ENCODE assay signal across 8 cellular contexts in the genomic region with DNA sequence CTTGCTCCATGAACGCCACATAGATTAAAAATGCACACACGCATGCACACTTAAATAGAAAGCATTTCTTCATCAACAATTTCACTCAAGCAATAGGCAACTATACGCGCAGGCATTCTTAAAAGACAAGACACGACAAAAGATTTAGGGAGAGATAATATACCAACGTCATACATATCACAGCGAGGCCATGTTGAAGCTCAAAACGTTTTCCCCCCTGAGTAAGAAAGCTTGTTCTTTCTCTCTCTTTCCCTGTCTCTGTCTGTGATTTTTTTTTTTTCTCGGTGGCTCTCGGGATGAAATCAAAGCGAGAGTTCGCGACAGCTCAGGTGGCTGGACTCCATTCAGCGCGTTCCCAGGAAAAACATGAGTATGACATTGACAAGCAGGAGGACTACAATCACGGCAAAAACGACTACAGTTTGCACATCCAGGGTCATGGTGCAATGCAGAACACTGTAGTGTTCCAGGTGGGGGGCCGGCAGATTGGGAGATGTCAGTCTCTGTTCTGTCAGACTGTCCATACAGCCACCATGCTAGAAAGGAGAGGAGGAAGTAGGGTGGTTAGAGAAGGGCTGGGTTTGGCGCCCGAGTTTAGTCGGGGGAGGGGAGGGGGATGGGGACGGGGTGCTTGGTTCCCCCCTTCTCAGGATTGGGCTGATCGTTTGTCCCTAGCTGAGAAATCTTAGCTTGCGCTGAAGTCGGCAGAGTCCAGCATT. TPM values are rescaled to one million over a fixed set of nuclear protein-coding genes. Genes with fewer than 3 reads are reported as not detected.
DNase-seq lines count a peak whose midpoint lies in the region; ATAC-seq, FAIRE-seq and TF ChIP-seq lines count a peak whose summit lies in the region.

No MANE protein-coding gene starts in this region.

- no TSS peak for BruUV-seq in IMR-90 (replicated peaks; lab: Mats Ljungman, UMichigan)
- BruUV-seq in endothelial cell of umbilical vein (replicated peaks; lab: Mats Ljungman, UMichigan), result no TSS peak

- H3K27me3 Mint-ChIP-seq in nephron (ENCODE audit: low read depth), result no peaks in the 10 kb centered on the region

- intact Hi-C loops in IMR-90 (cut with micrococcal nuclease) (no loop called here), endothelial cell of umbilical vein (cut with micrococcal nuclease) (loop anchor here (2.0 kb wide), 1 partner anchor 451 kb away; a partner anchor contains a TSS)

- H3K9me3 ChIP-seq in IMR-90 (ENCODE audit: control insufficient read depth, insufficient read depth, low read length) (no peaks in the 10 kb centered on the region), endothelial cell of umbilical vein (replicated peaks; ENCODE audit: control insufficient read depth, insufficient read depth, low read length) (no peaks in the 10 kb centered on the region)

- H3K27me3 ChIP-seq in IMR-90 (ENCODE audit: control insufficient read depth, insufficient read depth, low read length) (peaks cover 2% of the 10 kb centered on the region; the same call in 1 of the 2 replicates), endothelial cell of umbilical vein (ENCODE audit: control insufficient read depth in 2 of 2, insufficient read depth in 2 of 2, low read length in 2 of 2) (no peaks in the 10 kb centered on the region)

- H3K4me3 Mint-ChIP-seq in nephron, result peak overlapping the region; percentile 94 to 97 (median 96)

- peaks cover 3% of the 10 kb centered on the region for H3K9me3 Mint-ChIP-seq in nephron

- ATAC-seq in GM19463 (IDR thresholded peaks at IDR 0.05; ENCODE audit: unreplicated experiment), result peak; percentile 21
- peak; percentile 30 for ATAC-seq in IMR-90 (ENCODE audit: low read depth)

- H3K9me1 ChIP-seq in IMR-90 (ENCODE audit: insufficient read depth, low read length) (no peaks in the 10 kb centered on the region), endothelial cell of umbilical vein (replicated peaks; ENCODE audit: control insufficient read depth, extremely low read depth, insufficient read depth, low read length) (no peaks in the 10 kb centered on the region)

- dilution Hi-C loops in IMR-90 (cut with HindIII; ENCODE audit: low sequenced_read_pairs, unreplicated experiment) (no loop called here), endothelial cell of umbilical vein (cut with MboI; ENCODE audit: extremely low pct_ligation_motif_present, low sequenced_read_pairs) (no loop called here)

- in situ Hi-C loops in IMR-90 (cut with MboI; ENCODE audit: low sequenced_read_pairs) (loop anchor here (10.0 kb wide), 1 partner anchor 451 kb away; a partner anchor contains a TSS), G401 (cut with HindIII; ENCODE audit: low sequenced_read_pairs) (no loop called here)

- 0 out of 3 replicates have a peak overlapping the region, but pooled peaks have one; percentile 43 for H2BK15ac ChIP-seq in IMR-90 (ENCODE audit: low read depth, low read length)

- H3K36me3 Mint-ChIP-seq in nephron (ENCODE audit: low read depth), result no peaks in the 10 kb centered on the region

- peak overlapping the region; percentile 95 for H2AFZ ChIP-seq in IMR-90 (replicated peaks; ENCODE audit: low read length, poor library complexity)
- H2AFZ ChIP-seq in endothelial cell of umbilical vein (ENCODE audit: low read depth, low read length), result peak overlapping the region; percentile 73

- peak overlapping the region; percentile 96 for H3K9ac ChIP-seq in IMR-90 (ENCODE audit: low read depth, low read length)
- peak overlapping the region; percentile 86 for H3K9ac ChIP-seq in endothelial cell of umbilical vein (replicated peaks; ENCODE audit: extremely low read depth, insufficient read depth, low read length)

- peak; percentile 15 for DNase-seq in IMR-90
- peak; percentile 11 for DNase-seq in activated CD4-positive, alpha-beta T cell treated with anti-CD3 and anti-CD28 coated beads for 1 hour
- peak; percentile 46 for DNase-seq in endothelial cell of umbilical vein (ENCODE audit: low read depth, low spot score)
- no peak for DNase-seq in D721Med (ENCODE audit: insufficient read length, low spot score)
- no peak for DNase-seq in G401 (ENCODE audit: low spot score)

- peak overlapping the region; percentile 92 to 99 (median 98) for H3K27ac Mint-ChIP-seq in nephron

- H4K5ac ChIP-seq in IMR-90 (ENCODE audit: low read depth, low read length), result peak overlapping the region; percentile 87

- H3K27ac ChIP-seq in C4-2B, result peak overlapping the region; percentile 98
- peak overlapping the region; percentile 96 for H3K27ac ChIP-seq in IMR-90 (ENCODE audit: insufficient read depth, low read length)
- peak overlapping the region; percentile 80 for H3K27ac ChIP-seq in endothelial cell of umbilical vein (ENCODE audit: insufficient read depth, low read depth, low read length)

- TF ChIP-seq RAD21 in IMR-90 (IDR thresholded peaks at IDR 0.05; ENCODE audit: low read length), result no peak

- H4K20me1 ChIP-seq in IMR-90 (ENCODE audit: insufficient read depth, low read length) (no peaks in the 10 kb centered on the region), endothelial cell of umbilical vein (replicated peaks; ENCODE audit: control insufficient read depth, extremely low read depth, insufficient read depth, low read length) (no peaks in the 10 kb centered on the region)

- H3K18ac ChIP-seq in IMR-90 (ENCODE audit: low read depth, low read length), result no peak overlapping the region; the same call in 1 of the 2 replicates

- H3K56ac ChIP-seq in IMR-90 (ENCODE audit: extremely low read depth, insufficient read depth, low read length), result peak overlapping the region; percentile 92

- H3K14ac ChIP-seq in IMR-90 (replicated peaks; ENCODE audit: low read depth, low read length), result peak overlapping the region; percentile 77

- no peak overlapping the region; the same call in 1 of the 2 replicates for H2AK5ac ChIP-seq in IMR-90 (ENCODE audit: low read depth, low read length)

- H3K79me2 ChIP-seq in endothelial cell of umbilical vein (ENCODE audit: control insufficient read depth, insufficient read depth, low read length), result no peaks in the 10 kb centered on the region

- CTCF ChIA-PET in IMR-90 (lab: Yijun Ruan, JAX) (interaction anchor here (1.4 kb wide), 1 partner anchor 165 kb away, joined by 3 read pairs; no protein-coding TSS in a partner anchor), endothelial cell of umbilical vein (lab: Charles Lee) (interaction anchor here (0.9 to 1.4 kb wide), 2 partner anchors 10 to 67 kb away, joined by 3 to 6 read pairs; no protein-coding TSS in a partner anchor)

- H3K4ac ChIP-seq in IMR-90 (ENCODE audit: low read depth, low read length), result 0 out of 2 replicates have a peak overlapping the region, but pooled peaks have one; percentile 72

- no peaks in the 10 kb centered on the region for H3K36me3 ChIP-seq in IMR-90 (ENCODE audit: control insufficient read depth, insufficient read depth, low read length)
- no peaks in the 10 kb centered on the region for H3K36me3 ChIP-seq in endothelial cell of umbilical vein (ENCODE audit: control insufficient read depth in 2 of 2, extremely low read depth in 1 of 2, insufficient read depth in 2 of 2, low read length in 2 of 2)

- peak overlapping the region; percentile 84 for H2BK5ac ChIP-seq in IMR-90 (ENCODE audit: low read depth, low read length, poor library complexity, severe bottlenecking)

- H3K4me3 ChIP-seq in IMR-90 (ENCODE audit: insufficient read depth, low read depth, low read length) (peak overlapping the region; percentile 94), endothelial cell of umbilical vein (replicated peaks in 1 of 3; ENCODE audit: insufficient read depth in 1 of 3, low read depth in 1 of 3, low read length in 3 of 3) (peak overlapping the region; percentile 6 to 63 (median 61))

- no peak for TF ChIP-seq POLR2A in IMR-90 (IDR thresholded peaks at IDR 0.05; ENCODE audit: low read depth, low read length)
- TF ChIP-seq POLR2A in endothelial cell of umbilical vein (IDR thresholded peaks at IDR 0.05; ENCODE audit: low read depth, low read length), result no peak

- TF ChIP-seq CTCF in C4-2B (conservative IDR thresholded peaks at IDR 0.05) (no peak), IMR-90 (conservative IDR thresholded peaks at IDR 0.05; ENCODE audit: low read depth, low read length) (no peak), endothelial cell of umbilical vein (IDR thresholded peaks at IDR 0.05; ENCODE audit: extremely low read depth in 1 of 2, insufficient read depth in 1 of 2, low read depth in 1 of 2, low read length in 2 of 2) (no peak), nephron (IDR thresholded peaks at IDR 0.05; ENCODE audit: unreplicated experiment in 3 of 3) (no peak), D721Med (IDR thresholded peaks at IDR 0.05; ENCODE audit: insufficient read depth, missing control alignments) (no peak)

- no peak overlapping the region for H2BK20ac ChIP-seq in IMR-90 (ENCODE audit: low read depth, low read length)

- H2BK120ac ChIP-seq in IMR-90 (ENCODE audit: low read depth, low read length), result peak overlapping the region; percentile 46; the same call in 1 of the 2 replicates

- H3K23ac ChIP-seq in IMR-90 (ENCODE audit: low read depth, low read length), result peak overlapping the region; percentile 94; the same call in 1 of the 2 replicates

- FAIRE-seq in endothelial cell of umbilical vein (lab: Jason Lieb, UNC) (peak; percentile 61), D721Med (lab: Jason Lieb, UNC) (no peak)

- H3K79me1 ChIP-seq in IMR-90 (ENCODE audit: low read depth in 1 of 2, low read length in 2 of 2), result peaks cover 0 to 8% of the 10 kb centered on the region in 2 experiments; a peak in 1 of 4 replicates

- peak overlapping the region; percentile 55 to 83; a peak in 2 of 4 replicates for H4K8ac ChIP-seq in IMR-90 (ENCODE audit: low read depth in 2 of 2, low read length in 2 of 2)

- peaks cover 41% of the 10 kb centered on the region for H3K4me1 Mint-ChIP-seq in nephron

- H3K4me1 ChIP-seq in IMR-90 (ENCODE audit: control insufficient read depth, insufficient read depth, low read length), result no peaks in the 10 kb centered on the region
- peaks cover 9% of the 10 kb centered on the region for H3K4me1 ChIP-seq in endothelial cell of umbilical vein (ENCODE audit: control insufficient read depth, extremely low read depth, insufficient read depth, low read length)

- H3K4me2 ChIP-seq in IMR-90 (ENCODE audit: low read depth, low read length) (peak overlapping the region; percentile 86), endothelial cell of umbilical vein (ENCODE audit: insufficient read depth, low read length) (peak overlapping the region; percentile 32)

- peak overlapping the region; percentile 74 for H2AK9ac ChIP-seq in IMR-90 (replicated peaks; ENCODE audit: low read depth, low read length, poor library complexity)

- POLR2A ChIA-PET in IMR-90 (lab: Charles Lee; ENCODE audit: unreplicated experiment), result interaction anchor here (0.6 to 0.7 kb wide), 2 partner anchors 1161 to 1517 kb away, joined by 4 to 9 read pairs; no protein-coding TSS in a partner anchor
- POLR2A ChIA-PET in endothelial cell of umbilical vein (lab: Charles Lee), result interaction anchor here (0.7 kb wide), 1 partner anchor 20 kb away, joined by 8 read pairs; no protein-coding TSS in a partner anchor

- peak overlapping the region; percentile 73; the same call in 1 of the 2 replicates for H4K91ac ChIP-seq in IMR-90 (ENCODE audit: insufficient read depth, low read depth, low read length)

- WGBS in IMR-90 (ENCODE audit: extremely low coverage in 2 of 2, insufficient read length in 1 of 2), 2 experiments, result 14% methylated on average over 4 of the region's 25 CpGs; no CpG with 5 or more reads in 1 of the 2 experiments

RNA-seq across cellular contexts. Expression of a gene that starts 30.7 kb away (rescaled TPM):
- total RNA-seq in IMR-90 (2012; rRNA removed) (9.7 and 11.8 TPM in 2 replicates), endothelial cell of umbilical vein (12.9 and 14.9 TPM in 2 replicates)
- polyA plus RNA-seq in IMR-90 (2012; rRNA removed) (6.7 and 7.1 TPM in 2 replicates), endothelial cell of umbilical vein (5.6 and 6.5 TPM in 2 replicates)
- polyA plus RNA-seq in IMR-90 (2012; cell fraction: cytosol; rRNA removed), result 2.9 and 3.2 TPM in 2 replicates
- polyA plus RNA-seq in IMR-90 (2012; cell fraction: nucleus; rRNA removed; ENCODE audit: low replicate concordance), result 9.3 and 22.1 TPM in 2 replicates
- 6.1 and 6.7 TPM in 2 replicates for polyA plus RNA-seq in endothelial cell of umbilical vein (2011; cell fraction: cytosol; rRNA removed)
- 21.1 and 22.5 TPM in 2 replicates for polyA plus RNA-seq in endothelial cell of umbilical vein (2011; cell fraction: nucleus; rRNA removed)
- polyA plus RNA-seq in endothelial cell of umbilical vein (2012), result 5.8 and 6.8 TPM in 2 replicates
- 20.8 and 26.6 TPM in 2 replicates for polyA minus RNA-seq in endothelial cell of umbilical vein
- not detected for polyA minus RNA-seq in endothelial cell of umbilical vein (2011; cell fraction: cytosol; rRNA and poly(A)+ RNA removed)
- polyA minus RNA-seq in endothelial cell of umbilical vein (2011; cell fraction: nucleus; rRNA and poly(A)+ RNA removed), result 28.6 and 32.4 TPM in 2 replicates
- 6.4 and 44.1 TPM in 2 replicates for total RNA-seq in G401 (2014; rRNA removed; shearing (Covaris generic))

Comparison
In these comparisons a context has a peak if more than half of its experiments do, and no peak if none do; other contexts are left out.
1. DNase-seq: peak in IMR-90 (single experiment), activated CD4-positive, alpha-beta T cell treated with anti-CD3 and anti-CD28 coated beads for 1 hour (single experiment) and endothelial cell of umbilical vein (single experiment); none in D721Med (single experiment) and G401 (single experiment).
2. Peak in every context shown above with its lines, with median percentiles within 50 percentile points of each other: H3K27ac ChIP-seq.